Comparison of ENCODE assay signal across 22 cellular contexts in genomic region chr6:72941263-72941662, GRCh38.
DNase-seq lines count a peak whose midpoint lies in the region; ATAC-seq, FAIRE-seq and TF ChIP-seq lines count a peak whose summit lies in the region.
"Had no signal": no experiment of that assay in that cellular context is flagged by ENCODE, and none has a peak within 500 bp of the region (broad histone marks: within the 10 kb centered on the region; RNA-seq: fewer than 3 reads in every experiment).

No MANE protein-coding gene starts in this region.

- ATAC-seq in HepG2: no peak
- no peak for ATAC-seq in right lobe of liver
- ATAC-seq in K562: no peak
- ATAC-seq: A549; CD8-positive, alpha-beta T cell; GM12878 had no signal

- H3K36me3 ChIP-seq in HepG2 (replicated peaks in 1 of 2; ENCODE audit: control insufficient read depth in 1 of 2, insufficient read depth in 2 of 2, low read length in 2 of 2) (no peaks in the 10 kb centered on the region), right lobe of liver (no peaks in the 10 kb centered on the region), K562 (ENCODE audit: control insufficient read depth, insufficient read depth, low read length) (no peaks in the 10 kb centered on the region)

- H3K27me3 ChIP-seq in HepG2 (ENCODE audit: control insufficient read depth in 1 of 2, insufficient read depth in 2 of 2, low read length in 2 of 2) (no peaks in the 10 kb centered on the region), right lobe of liver (no peaks in the 10 kb centered on the region), K562 (ENCODE audit: control insufficient read depth in 2 of 2, insufficient read depth in 2 of 2, low read length in 2 of 2) (no peaks in the 10 kb centered on the region)
- H3K27me3 ChIP-seq: BLaER1 treated with 17β-estradiol and CSF1 and Interleukin-3, amounts not matched to agents 10 nM and 100 nM had no signal

- H3K9me3 ChIP-seq in HepG2 (ENCODE audit: low read length) (no peaks in the 10 kb centered on the region), right lobe of liver (no peaks in the 10 kb centered on the region), K562 (replicated peaks; ENCODE audit: control insufficient read depth, insufficient read depth, low read depth, low read length) (no peaks in the 10 kb centered on the region)
- H3K9me3 ChIP-seq: A549, Caco-2 had no signal

- H3K79me2 ChIP-seq in HepG2 (ENCODE audit: insufficient read depth, low read length): no peaks in the 10 kb centered on the region
- H3K79me2 ChIP-seq in K562 (ENCODE audit: control insufficient read depth, insufficient read depth, low read length): no peaks in the 10 kb centered on the region

- intact Hi-C loops in HepG2 (cut with micrococcal nuclease; ENCODE audit: unreplicated experiment) (no loop called here), right lobe of liver (cut with DNase I) (no loop called here), K562 (cut with micrococcal nuclease) (no loop called here)

- H3K9ac ChIP-seq in HepG2 (ENCODE audit: insufficient read depth, low read depth, low read length) (no peak overlapping the region), K562 (ENCODE audit: insufficient read depth in 1 of 2, low read depth in 2 of 2, low read length in 2 of 2) (no peak overlapping the region)
- H3K9ac ChIP-seq: BLaER1 treated with 17β-estradiol and CSF1 and Interleukin-3, amounts not matched to agents 10 nM and 100 nM had no signal

- DNase-seq in HepG2 (ENCODE audit: low spot score) (no peak), right lobe of liver (no peak), K562 (ENCODE audit: extremely low read depth in 1 of 4, low spot score in 3 of 4) (no peak), mesothelial cell of epicardium (ENCODE audit: low spot score in 2 of 2, unreplicated experiment in 2 of 2) (no peak), NCI-H2081 treated with DMSO at 0.1 percent for 48 hours (lab: John Stamatoyannopoulos, UW) (no peak)
- DNase-seq: AML-193; Caco-2; CD4-positive, alpha-beta T cell; CD8-positive, alpha-beta T cell; DMS 273 treated with DMSO at 0.1 percent for 48 hours; DMS79; DND-41; EL; GDM1 had no signal

- BruUV-seq in HepG2 (replicated peaks; lab: Mats Ljungman, UMichigan) (no TSS peak), K562 (replicated peaks; lab: Mats Ljungman, UMichigan) (no TSS peak)

- FAIRE-seq in HepG2 (lab: Jason Lieb, UNC) (no peak), K562 (lab: Jason Lieb, UNC) (no peak)
- FAIRE-seq: A549, GM12878, GM12892, GM18507 had no signal

- no peak for TF ChIP-seq POLR2A in HepG2 (IDR thresholded peaks at IDR 0.05; ENCODE audit: insufficient read depth in 1 of 2, low read depth in 2 of 2, low read length in 2 of 2)
- no peak for TF ChIP-seq POLR2A in right lobe of liver (IDR thresholded peaks at IDR 0.05)
- no peak for TF ChIP-seq POLR2A in K562 (conservative IDR thresholded peaks at IDR 0.05)

- TF ChIP-seq CTCF in HepG2 (CRISPR knock-in tag; IDR thresholded peaks at IDR 0.05) (no peak), right lobe of liver (IDR thresholded peaks at IDR 0.05) (no peak), K562 (IDR thresholded peaks at IDR 0.05 in 2 of 3, conservative IDR thresholded peaks at IDR 0.05 in 1 of 3; ENCODE audit: insufficient read depth in 2 of 3, low read depth in 1 of 3, low read length in 3 of 3) (no peak), mesothelial cell of epicardium (IDR thresholded peaks at IDR 0.05; ENCODE audit: unreplicated experiment) (no peak)

- H3K27ac Mint-ChIP-seq in mesothelial cell of epicardium: no peak overlapping the region
- H3K27ac Mint-ChIP-seq: B cell; CD4-positive, alpha-beta T cell; CD8-positive, alpha-beta T cell had no signal

- H2AFZ ChIP-seq in HepG2 (ENCODE audit: low read length) (no peak overlapping the region), K562 (ENCODE audit: low read depth, low read length) (no peak overlapping the region)

- TF ChIP-seq EP300 in HepG2 (IDR thresholded peaks at IDR 0.05; ENCODE audit: low read depth in 2 of 2, low read length in 2 of 2): no peak
- no peak for TF ChIP-seq EP300 in HepG2 (CRISPR knock-in tag; IDR thresholded peaks at IDR 0.05; ENCODE audit: borderline replicate concordance)
- TF ChIP-seq EP300 in K562 (IDR thresholded peaks at IDR 0.05; ENCODE audit: low read length): no peak

- no peaks in the 10 kb centered on the region for H4K20me1 ChIP-seq in HepG2 (ENCODE audit: insufficient read depth, low read length)
- no peaks in the 10 kb centered on the region for H4K20me1 ChIP-seq in K562 (replicated peaks; ENCODE audit: control insufficient read depth, insufficient read depth, low read length)

- H3K4me3 Mint-ChIP-seq in mesothelial cell of epicardium: no peak overlapping the region
- H3K4me3 Mint-ChIP-seq: B cell; CD4-positive, alpha-beta T cell; CD8-positive, alpha-beta T cell had no signal

- peaks cover 5% of the 10 kb centered on the region for H3K4me1 Mint-ChIP-seq in mesothelial cell of epicardium
- H3K4me1 Mint-ChIP-seq: B cell had no signal

- CTCF ChIA-PET in HepG2 (lab: Yijun Ruan, JAX; ENCODE audit: low intra/inter-chr PET ratio, low total read pairs) (no interaction called here), K562 (lab: Yijun Ruan, JAX; ENCODE audit: low intra/inter-chr PET ratio) (no interaction called here)

- peaks cover 2% of the 10 kb centered on the region for H3K27me3 Mint-ChIP-seq in mesothelial cell of epicardium (ENCODE audit: low read depth)
- H3K27me3 Mint-ChIP-seq: B cell; CD4-positive, alpha-beta T cell had no signal

- no peaks in the 10 kb centered on the region for H3K36me3 Mint-ChIP-seq in mesothelial cell of epicardium
- H3K36me3 Mint-ChIP-seq: CD8-positive, alpha-beta T cell had no signal

- no peak for TF ChIP-seq RAD21 in HepG2 (CRISPR knock-in tag; IDR thresholded peaks at IDR 0.05)
- TF ChIP-seq RAD21 in K562 (CRISPR knock-in tag; conservative IDR thresholded peaks at IDR 0.05 in 1 of 2, IDR thresholded peaks at IDR 0.05 in 1 of 2): no peak

- H3K4me2 ChIP-seq in HepG2 (ENCODE audit: low read depth, low read length): no peak overlapping the region
- H3K4me2 ChIP-seq in K562 (ENCODE audit: insufficient read depth, low read length): no peak overlapping the region
- H3K4me2 ChIP-seq: A549; BLaER1 treated with 17β-estradiol and CSF1 and Interleukin-3, amounts not matched to agents 10 nM and 100 nM had no signal

- no peak overlapping the region for H3K4me3 ChIP-seq in HepG2 (replicated peaks in 1 of 3; ENCODE audit: insufficient read depth in 1 of 3, low read depth in 2 of 3, low read length in 3 of 3)
- H3K4me3 ChIP-seq in right lobe of liver: no peak overlapping the region
- H3K4me3 ChIP-seq in K562: no peak overlapping the region
- H3K4me3 ChIP-seq: A549; BLaER1 treated with 17β-estradiol and CSF1 and Interleukin-3, amounts not matched to agents 10 nM and 100 nM; GM12878 had no signal

- no peaks in the 10 kb centered on the region for H3K9me3 Mint-ChIP-seq in mesothelial cell of epicardium
- H3K9me3 Mint-ChIP-seq: CD4-positive, alpha-beta T cell; CD8-positive, alpha-beta T cell had no signal

- H3K4me1 ChIP-seq in HepG2 (ENCODE audit: insufficient read depth, low read length) (no peaks in the 10 kb centered on the region), right lobe of liver (no peaks in the 10 kb centered on the region), K562 (replicated peaks in 1 of 2; ENCODE audit: control insufficient read depth in 2 of 2, insufficient read depth in 2 of 2, low read length in 2 of 2) (no peaks in the 10 kb centered on the region)
- H3K4me1 ChIP-seq: Caco-2 had no signal

- H3K27ac ChIP-seq in HepG2 (ENCODE audit: extremely low read length, insufficient read depth, low read length) (no peak overlapping the region), right lobe of liver (no peak overlapping the region), K562 (ENCODE audit: extremely low read depth, low read depth, low read length) (no peak overlapping the region)
- H3K27ac ChIP-seq: 22Rv1; A549; BLaER1 treated with 17β-estradiol and CSF1 and Interleukin-3, amounts not matched to agents 10 nM and 100 nM; C4-2B had no signal

- in situ Hi-C loops in HepG2 (cut with HindIII; ENCODE audit: extremely low pct_ligation_motif_present, low pct_unique_long_range_greater_than_20kb): no loop called here
- in situ Hi-C loops in K562 (cut with MboI): no loop called here

- WGBS in HepG2 (ENCODE audit: low lambda C conversion rate): 3% methylated on average over 1 of the region's 1 CpG
- WGBS in right lobe of liver (ENCODE audit: insufficient coverage, low coverage, low lambda C conversion rate, missing lambda C conversion rate): 46% methylated on average over 1 of the region's 1 CpG
- no CpG with 5 or more reads among the region's 1 CpG for WGBS in K562 (ENCODE audit: insufficient coverage, low coverage, missing lambda C conversion rate)

- no peaks in the 10 kb centered on the region for H3K9me1 ChIP-seq in K562 (ENCODE audit: control insufficient read depth, insufficient read depth, low read length)

- POLR2A ChIA-PET in HepG2 (lab: Yijun Ruan, JAX): no interaction called here
- POLR2A ChIA-PET in K562 (lab: Yijun Ruan, JAX): interaction anchor here (2.3 kb wide), 1 partner anchor 12 kb away, joined by 6 read pairs; no protein-coding TSS in a partner anchor

TF ChIP-seq in HepG2, 621 proteins besides CTCF, POLR2A, EP300 and RAD21 (continues in another document):
- TF ChIP-seq TARDBP (CRISPR knock-in tag; IDR thresholded peaks at IDR 0.05): no peak
- TF ChIP-seq MAZ (IDR thresholded peaks at IDR 0.05; ENCODE audit: borderline replicate concordance, low read depth, low read length): no peak
- no peak for TF ChIP-seq MAZ (CRISPR knock-in tag; IDR thresholded peaks at IDR 0.05; ENCODE audit: low read depth)
- TF ChIP-seq ZNF235 (CRISPR knock-in tag; IDR thresholded peaks at IDR 0.05; ENCODE audit: borderline replicate concordance): no peak
- no peak for TF ChIP-seq WIZ (CRISPR knock-in tag; IDR thresholded peaks at IDR 0.05)
- no peak for TF ChIP-seq ZNF878 (CRISPR knock-in tag; IDR thresholded peaks at IDR 0.05)
- TF ChIP-seq PCBP2 (optimal IDR thresholded peaks at IDR 0.05; ENCODE audit: low read depth, low read length, poor library complexity, severe bottlenecking): peak; percentile 82

TF ChIP-seq in K562, 482 proteins besides CTCF, POLR2A, EP300 and RAD21:
- TF ChIP-seq ZNF512 (tag; IDR thresholded peaks at IDR 0.05) (0 out of 2 replicates have a peak, but pooled peaks have one; percentile 20), EZH2 (IDR thresholded peaks at IDR 0.05; ENCODE audit: borderline replicate concordance, low read depth, low read length) (no peak)

Comparison
In these comparisons a context has a peak if more than half of its experiments do, and no peak if none do; other contexts are left out.
1. Of the 241 proteins assayed by ChIP-seq in both HepG2 and K562: peak only in HepG2: HNRNPK and PCBP2; only in K562: ZNF512; in both: none; in neither: 238.